ENCODE assay signal across 1 cellular context in genomic region chr4:161604516-161605300, GRCh38.
TF ChIP-seq lines count a peak whose summit lies in the region.

No MANE protein-coding gene starts in this region.

TF ChIP-seq in GM23338, 12 proteins besides CTCF, POLR2A, EP300 and RAD21 (continued from another document):
- TF ChIP-seq ZNF462 (CRISPR knock-in tag; IDR thresholded peaks at IDR 0.05) (no peak), POLR2AphosphoS5 (IDR thresholded peaks at IDR 0.05; ENCODE audit: low read depth) (no peak)
